15 cellular contexts compared by ENCODE assay signal in the genomic region with DNA sequence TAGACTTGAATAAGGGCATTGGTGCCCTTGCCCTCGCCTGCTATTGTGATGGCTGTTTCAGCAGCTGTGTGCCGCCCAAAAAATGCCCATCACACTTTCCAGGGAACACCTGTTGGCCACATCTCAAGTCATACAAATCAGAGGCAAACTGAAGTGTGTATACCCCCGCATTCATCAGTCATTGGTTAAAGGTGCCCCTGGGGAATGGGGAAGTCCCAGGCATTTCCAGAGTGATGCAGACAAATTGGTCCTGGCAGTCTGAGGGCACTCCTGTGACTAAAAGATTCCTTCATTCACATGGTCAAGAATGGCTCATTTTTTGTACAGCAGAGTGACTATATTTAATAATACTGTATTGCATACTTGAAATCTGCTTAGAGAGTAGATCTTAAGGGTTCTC.
"Had no signal": no experiment of that assay in that cellular context is flagged by ENCODE, and none has a peak within 500 bp of the region (broad histone marks: within the 10 kb centered on the region; RNA-seq: fewer than 3 reads in every experiment).

No MANE protein-coding gene starts in this region.

- H3K27me3 ChIP-seq: cardiac muscle cell, esophagus muscularis mucosa, neutrophil, testis, upper lobe of right lung had no signal

- H3K27ac Mint-ChIP-seq: activated naive CD4-positive, alpha-beta T cell treated with anti-CD3 and anti-CD28 coated beads, Interleukin-2, amount 10 ng/mL, durations not matched to agents 7 days and 5 days; activated T-helper 2 cell treated with anti-CD3 and anti-CD28 coated beads, Interferon-gamma antibody, Interleukin-2, Interleukin-4, amounts not matched to agents 10 μg/mL and 5 μg/mL and 100 μg/mL, durations not matched to agents 14 hours and 24 hours and 36 hours; naive thymus-derived CD8-positive, alpha-beta T cell; stimulated activated naive CD8-positive, alpha-beta T cell treated with anti-CD3 and anti-CD28 coated beads, Interleukin-15, Interleukin-2, amounts not matched to agents 100 ng/mL and 50 ng/mL, for 24 hours had no signal

- H3K4me3 Mint-ChIP-seq: activated naive CD4-positive, alpha-beta T cell treated with anti-CD3 and anti-CD28 coated beads, Interleukin-2, amount 10 ng/mL, durations not matched to agents 7 days and 5 days; naive thymus-derived CD8-positive, alpha-beta T cell; stimulated activated naive CD8-positive, alpha-beta T cell treated with anti-CD3 and anti-CD28 coated beads, Interleukin-15, Interleukin-2, amounts not matched to agents 100 ng/mL and 50 ng/mL, for 24 hours had no signal

- H3K4me1 ChIP-seq: esophagus muscularis mucosa, left ventricle myocardium inferior, testis, upper lobe of right lung had no signal

- ATAC-seq: naive thymus-derived CD8-positive, alpha-beta T cell had no signal

- H3K4me3 ChIP-seq: cardiac muscle cell, esophagus muscularis mucosa, left ventricle myocardium inferior, testis, upper lobe of right lung had no signal

- H3K9me3 Mint-ChIP-seq: activated T-helper 2 cell treated with anti-CD3 and anti-CD28 coated beads, Interferon-gamma antibody, Interleukin-2, Interleukin-4, amounts not matched to agents 10 μg/mL and 5 μg/mL and 100 μg/mL, durations not matched to agents 14 hours and 24 hours and 36 hours; stimulated activated naive CD8-positive, alpha-beta T cell treated with anti-CD3 and anti-CD28 coated beads, Interleukin-15, Interleukin-2, amounts not matched to agents 100 ng/mL and 50 ng/mL, for 24 hours had no signal

- DNase-seq: activated CD4-positive, CD25-positive, alpha-beta regulatory T cell treated with anti-CD3 and anti-CD28 coated beads, Interleukin-2, amount 50 U/mL, for 72 hours; activated naive CD4-positive, alpha-beta T cell treated with anti-CD3 and anti-CD28 coated beads, Interleukin-2, amount 10 ng/mL, durations not matched to agents 7 days and 5 days; activated T-cell treated with anti-CD3 and anti-CD28 coated beads for 4 hours; hippocampal formation; left ventricle myocardium inferior; naive thymus-derived CD8-positive, alpha-beta T cell; posterior cingulate gyrus; stimulated activated CD4-positive, alpha-beta T cell treated with anti-CD3 and anti-CD28 coated beads, Interleukin-2, amount 100 ng/mL, for 48 hours; testis; upper lobe of right lung had no signal

- H3K27ac ChIP-seq: cardiac muscle cell, esophagus muscularis mucosa, left ventricle myocardium inferior, neutrophil, testis, upper lobe of right lung had no signal

- H3K27me3 Mint-ChIP-seq: stimulated activated naive CD8-positive, alpha-beta T cell treated with anti-CD3 and anti-CD28 coated beads, Interleukin-15, Interleukin-2, amounts not matched to agents 100 ng/mL and 50 ng/mL, for 24 hours had no signal

- H3K9me3 ChIP-seq: neutrophil, testis, upper lobe of right lung had no signal

- H3K36me3 ChIP-seq: cardiac muscle cell, esophagus muscularis mucosa, left ventricle myocardium inferior, neutrophil, upper lobe of right lung had no signal
